ENCODE assay signal across 28 cellular contexts in the genomic region with DNA sequence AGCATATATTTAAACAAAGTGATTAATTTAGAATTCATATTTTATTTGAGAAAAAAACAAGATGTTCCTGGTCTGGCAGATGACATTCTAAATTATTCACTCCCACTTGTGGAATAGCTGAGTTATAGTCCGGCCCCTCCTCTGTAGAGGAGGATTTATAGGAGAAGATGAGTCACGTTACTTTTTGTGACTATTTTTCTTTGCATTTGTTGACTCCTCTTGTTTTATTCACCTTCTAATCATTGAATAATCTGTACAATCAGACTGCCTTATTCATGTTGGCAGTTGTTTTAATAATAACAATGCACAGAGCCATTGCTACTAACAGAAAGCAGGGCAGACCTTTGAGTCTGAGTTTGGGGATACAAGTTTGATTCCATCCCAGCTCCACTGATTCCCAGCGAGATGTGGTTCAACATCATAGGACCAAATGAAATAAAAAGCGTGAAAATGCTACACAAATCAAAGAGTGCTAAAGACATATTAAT. TPM values are rescaled to one million over a fixed set of nuclear protein-coding genes. Genes with fewer than 3 reads are reported as not detected.
DNase-seq lines count a peak whose midpoint lies in the region; ATAC-seq and TF ChIP-seq lines count a peak whose summit lies in the region.
"Had no signal": no experiment of that assay in that cellular context is flagged by ENCODE, and none has a peak within 500 bp of the region (broad histone marks: within the 10 kb centered on the region; RNA-seq: fewer than 3 reads in every experiment).

No MANE protein-coding gene starts in this region.

- intact Hi-C loops in activated CD8-positive, alpha-beta T cell treated with anti-CD3 and anti-CD28 coated beads for 36 hours (cut with micrococcal nuclease), result no loop called here

- POLR2A ChIA-PET in activated CD8-positive, alpha-beta T cell treated with anti-CD3 and anti-CD28 coated beads for 36 hours (lab: Charles Lee), result interaction anchor here (0.8 to 1.4 kb wide), 2 partner anchors 9 to 15 kb away, joined by 3 read pairs; no protein-coding TSS in a partner anchor

- H3K9me3 ChIP-seq in KOPT-K1 (ENCODE audit: insufficient read depth, low read length, poor library complexity, severe bottlenecking), result peaks cover 5% of the 10 kb centered on the region
- H3K9me3 ChIP-seq: ascending aorta, MG63 had no signal

- peak overlapping the region in 1 of 2 donors; percentile 55 for H3K4me3 Mint-ChIP-seq in activated T-cell treated with anti-CD3 and anti-CD28 coated beads, Interleukin-2, amount 50 U/mL, for 72 hours
- peak overlapping the region; percentile 24 for H3K4me3 Mint-ChIP-seq in activated CD8-positive, alpha-beta T cell treated with anti-CD3 and anti-CD28 coated beads for 36 hours
- peak overlapping the region; percentile 60 for H3K4me3 Mint-ChIP-seq in natural killer cell treated with Interleukin-12 subunit alpha and Interleukin-12 subunit beta and Interleukin-15 and Interleukin-18, amount 100 ng/mL, for 72 hours
- H3K4me3 Mint-ChIP-seq: CD8-positive, alpha-beta T cell; memory B cell had no signal

- no peak for ATAC-seq in activated T-cell treated with anti-CD3 and anti-CD28 coated beads, Interleukin-2, amount 50 U/mL, for 72 hours (replicated peaks in 1 of 2)
- peak; percentile 73 for ATAC-seq in activated CD8-positive, alpha-beta T cell treated with anti-CD3 and anti-CD28 coated beads for 36 hours
- no peak for ATAC-seq in natural killer cell treated with Interleukin-12 subunit alpha and Interleukin-12 subunit beta and Interleukin-15 and Interleukin-18, amount 100 ng/mL, for 72 hours
- ATAC-seq in GM21515 (IDR thresholded peaks at IDR 0.05; ENCODE audit: unreplicated experiment), result no peak
- no peak for ATAC-seq in GM19328 (IDR thresholded peaks at IDR 0.05; ENCODE audit: unreplicated experiment)
- ATAC-seq: CD8-positive, alpha-beta T cell had no signal

- no peak for TF ChIP-seq CTCF in activated CD8-positive, alpha-beta T cell treated with anti-CD3 and anti-CD28 coated beads for 36 hours (IDR thresholded peaks at IDR 0.05)

- H3K36me3 ChIP-seq in KOPT-K1 (ENCODE audit: insufficient read depth, low read length), result no peaks in the 10 kb centered on the region
- H3K36me3 ChIP-seq: ascending aorta, MG63, tibial nerve had no signal

- peak overlapping the region; percentile 60 for H3K27ac ChIP-seq in KOPT-K1 (ENCODE audit: low read depth, low read length, poor library complexity, severe bottlenecking)
- H3K27ac ChIP-seq: ascending aorta, tibial nerve, VCaP had no signal

- H3K9me3 Mint-ChIP-seq in activated T-cell treated with anti-CD3 and anti-CD28 coated beads, Interleukin-2, amount 50 U/mL, for 72 hours, result peaks cover 7 to 14% of the 10 kb centered on the region in 2 donors
- H3K9me3 Mint-ChIP-seq in activated CD8-positive, alpha-beta T cell treated with anti-CD3 and anti-CD28 coated beads for 36 hours, result peaks cover 12% of the 10 kb centered on the region
- H3K9me3 Mint-ChIP-seq in natural killer cell treated with Interleukin-12 subunit alpha and Interleukin-12 subunit beta and Interleukin-15 and Interleukin-18, amount 100 ng/mL, for 72 hours, result peaks cover 8% of the 10 kb centered on the region
- H3K9me3 Mint-ChIP-seq: memory B cell had no signal

- CTCF ChIA-PET in activated CD8-positive, alpha-beta T cell treated with anti-CD3 and anti-CD28 coated beads for 36 hours (lab: Charles Lee), result interaction anchor here (1.1 to 1.6 kb wide), 3 partner anchors 9 to 22 kb away, joined by 3 to 5 read pairs (median 4); no protein-coding TSS in a partner anchor

- H3K27ac Mint-ChIP-seq in activated T-cell treated with anti-CD3 and anti-CD28 coated beads, Interleukin-2, amount 50 U/mL, for 72 hours, result peak overlapping the region; percentile 73
- H3K27ac Mint-ChIP-seq in activated CD8-positive, alpha-beta T cell treated with anti-CD3 and anti-CD28 coated beads for 36 hours, result peak overlapping the region; percentile 73
- peak overlapping the region; percentile 72 to 91 for H3K27ac Mint-ChIP-seq in natural killer cell treated with Interleukin-12 subunit alpha and Interleukin-12 subunit beta and Interleukin-15 and Interleukin-18, amount 100 ng/mL, for 72 hours
- H3K27ac Mint-ChIP-seq: CD8-positive, alpha-beta T cell; memory B cell had no signal

- no peak for DNase-seq in activated T-cell treated with anti-CD3 and anti-CD28 coated beads, Interleukin-2, amount 50 U/mL, for 72 hours
- no peak for DNase-seq in activated T-cell treated with anti-CD3 and anti-CD28 coated beads for 4 hours
- no peak for DNase-seq in activated CD8-positive, alpha-beta T cell treated with anti-CD3 and anti-CD28 coated beads for 36 hours
- DNase-seq in natural killer cell treated with Interleukin-12 subunit alpha and Interleukin-12 subunit beta and Interleukin-15 and Interleukin-18, amount 100 ng/mL, for 72 hours (ENCODE audit: low spot score), result no peak
- no peak for DNase-seq in NCI-H345 treated with DMSO at 0.1 percent for 48 hours (lab: John Stamatoyannopoulos, UW; ENCODE audit: unreplicated experiment)
- DNase-seq: activated gamma-delta T cell; caudate nucleus; CD8-positive, alpha-beta T cell; dermis blood vessel endothelial cell; GDM1; glutamatergic neuron; HCEC 1CT; MG63; NCI-H1694 treated with DMSO at 0.1 percent for 48 hours; NCI-H2227 treated with DMSO at 0.1 percent for 48 hours; NCI-H82; Right ventricle myocardium superior; small intestine; stimulated activated CD4-positive, alpha-beta T cell treated with anti-CD3 and anti-CD28 coated beads, Interleukin-2, amount 100 ng/mL, for 48 hours; stimulated activated naive CD4-positive, alpha-beta T cell; SW 1271 had no signal

- peaks cover 27% of the 10 kb centered on the region for H3K4me1 Mint-ChIP-seq in activated T-cell treated with anti-CD3 and anti-CD28 coated beads, Interleukin-2, amount 50 U/mL, for 72 hours (ENCODE audit: low read depth)
- H3K4me1 Mint-ChIP-seq in activated CD8-positive, alpha-beta T cell treated with anti-CD3 and anti-CD28 coated beads for 36 hours (ENCODE audit: low read depth), result peaks cover 21% of the 10 kb centered on the region
- H3K4me1 Mint-ChIP-seq in natural killer cell treated with Interleukin-12 subunit alpha and Interleukin-12 subunit beta and Interleukin-15 and Interleukin-18, amount 100 ng/mL, for 72 hours (ENCODE audit: low read depth in 2 of 2), result peaks cover 43 to 51% of the 10 kb centered on the region in 2 donors

- no peaks in the 10 kb centered on the region for H3K27me3 Mint-ChIP-seq in activated T-cell treated with anti-CD3 and anti-CD28 coated beads, Interleukin-2, amount 50 U/mL, for 72 hours (ENCODE audit: low read depth)
- no peaks in the 10 kb centered on the region for H3K27me3 Mint-ChIP-seq in activated CD8-positive, alpha-beta T cell treated with anti-CD3 and anti-CD28 coated beads for 36 hours
- H3K27me3 Mint-ChIP-seq in natural killer cell treated with Interleukin-12 subunit alpha and Interleukin-12 subunit beta and Interleukin-15 and Interleukin-18, amount 100 ng/mL, for 72 hours, result no peaks in the 10 kb centered on the region
- H3K27me3 Mint-ChIP-seq: memory B cell had no signal

- H3K36me3 Mint-ChIP-seq in activated T-cell treated with anti-CD3 and anti-CD28 coated beads, Interleukin-2, amount 50 U/mL, for 72 hours (ENCODE audit: insufficient read depth in 2 of 2), result peaks cover 8 to 18% of the 10 kb centered on the region in 2 donors
- peaks cover 7% of the 10 kb centered on the region for H3K36me3 Mint-ChIP-seq in activated CD8-positive, alpha-beta T cell treated with anti-CD3 and anti-CD28 coated beads for 36 hours (ENCODE audit: low read depth)
- peaks cover 19% of the 10 kb centered on the region for H3K36me3 Mint-ChIP-seq in natural killer cell treated with Interleukin-12 subunit alpha and Interleukin-12 subunit beta and Interleukin-15 and Interleukin-18, amount 100 ng/mL, for 72 hours
- H3K36me3 Mint-ChIP-seq: CD8-positive, alpha-beta T cell had no signal

RNA-seq across cellular contexts. Expression of gene DOCK8, which starts 23.2 kb away (rescaled TPM):
- total RNA-seq in activated T-cell treated with anti-CD3 and anti-CD28 coated beads, Interleukin-2, amount 50 U/mL, for 72 hours, result 100 to 1,000 TPM; 199 to 213 TPM
- 100 to 1,000 TPM; 163 to 166 TPM for total RNA-seq in activated CD8-positive, alpha-beta T cell treated with anti-CD3 and anti-CD28 coated beads for 36 hours
- total RNA-seq in natural killer cell treated with Interleukin-12 subunit alpha and Interleukin-12 subunit beta and Interleukin-15 and Interleukin-18, amount 100 ng/mL, for 72 hours, result 100 to 1,000 TPM; 143 to 174 TPM

RNA-seq across cellular contexts. Expression of gene ZNG1A, which starts 59.0 kb away (rescaled TPM):
- total RNA-seq in activated T-cell treated with anti-CD3 and anti-CD28 coated beads, Interleukin-2, amount 50 U/mL, for 72 hours, result 10 to 100 TPM; 28.5 to 34.8 TPM
- total RNA-seq in activated CD8-positive, alpha-beta T cell treated with anti-CD3 and anti-CD28 coated beads for 36 hours, result 10 to 100 TPM; 44.5 to 47.4 TPM
- 10 to 100 TPM; 33.4 to 56.6 TPM for total RNA-seq in natural killer cell treated with Interleukin-12 subunit alpha and Interleukin-12 subunit beta and Interleukin-15 and Interleukin-18, amount 100 ng/mL, for 72 hours
